36 cellular contexts compared by ENCODE assay signal in genomic region chr2:199440118-199440517, GRCh38. TPM values are rescaled to one million over a fixed set of nuclear protein-coding genes. Genes with fewer than 3 reads are reported as not detected.
"Had no signal": no experiment of that assay in that cellular context is flagged by ENCODE, and none has a peak within 500 bp of the region (broad histone marks: within the 10 kb centered on the region; RNA-seq: fewer than 3 reads in every experiment).

No MANE protein-coding gene starts in this region.

- H3K4me1 Mint-ChIP-seq: activated naive CD8-positive, alpha-beta T cell treated with anti-CD3 and anti-CD28 coated beads for 36 hours; mesothelial cell of epicardium; naive B cell; stimulated activated memory B cell treated with anti-CD40 and anti-IgM and Interleukin-4, amounts not matched to agents 10 μg/mL and 1 μg/mL and 100 μg/mL, for 72 hours; stimulated activated naive CD8-positive, alpha-beta T cell treated with anti-CD3 and anti-CD28 coated beads, Interleukin-15, amount 100 ng/mL, for 72 hours had no signal

- H3K4me1 ChIP-seq: adrenal gland, body of pancreas, gastrocnemius medialis, pancreas, psoas muscle, right atrium auricular region, thyroid gland, upper lobe of right lung had no signal

- H3K4me3 ChIP-seq: adrenal gland, body of pancreas, cardiac muscle cell, coronary artery, dorsolateral prefrontal cortex, gastrocnemius medialis, pancreas, psoas muscle, right atrium auricular region, smooth muscle cell, thyroid gland, upper lobe of right lung had no signal

- H3K27ac ChIP-seq: adrenal gland, body of pancreas, cardiac muscle cell, coronary artery, gastrocnemius medialis, pancreas, psoas muscle, right atrium auricular region, thyroid gland, upper lobe of right lung had no signal

- H3K36me3 Mint-ChIP-seq: activated naive CD8-positive, alpha-beta T cell treated with anti-CD3 and anti-CD28 coated beads for 36 hours; mesothelial cell of epicardium; naive B cell; stimulated activated memory B cell treated with anti-CD40 and anti-IgM and Interleukin-4, amounts not matched to agents 10 μg/mL and 1 μg/mL and 100 μg/mL, for 72 hours had no signal

- ATAC-seq: activated CD4-positive, CD25-positive, alpha-beta regulatory T cell treated with anti-CD3 and anti-CD28 coated beads, Interleukin-2, amount 50 U/mL, for 24 hours; body of pancreas; gastrocnemius medialis; left cardiac atrium; pancreas; psoas muscle; stimulated activated memory B cell treated with anti-CD40 and anti-IgM and Interleukin-4, amounts not matched to agents 10 μg/mL and 1 μg/mL and 100 μg/mL, for 72 hours; stimulated activated naive CD8-positive, alpha-beta T cell treated with anti-CD3 and anti-CD28 coated beads, Interleukin-15, amount 100 ng/mL, for 72 hours; upper lobe of right lung had no signal

- H3K9me3 ChIP-seq: adrenal gland, body of pancreas, gastrocnemius medialis, pancreas, psoas muscle, right atrium auricular region, thyroid gland, upper lobe of right lung had no signal

- DNase-seq: activated CD4-positive, alpha-beta T cell treated with anti-CD3 and anti-CD28 coated beads for 48 hours; activated CD4-positive, alpha-beta T cell treated with anti-CD3 and anti-CD28 coated beads, Interleukin-2, amount 50 U/mL, for 48 hours; activated CD8-positive, alpha-beta memory T cell treated with anti-CD3 and anti-CD28 coated beads for 24 hours; activated effector memory CD4-positive, alpha-beta T cell treated with anti-CD3 and anti-CD28 coated beads, Interleukin-2, amount 50 U/mL, for 16 hours; activated naive CD4-positive, alpha-beta T cell treated with anti-CD3 and anti-CD28 coated beads for 36 hours; activated naive CD8-positive, alpha-beta T cell treated with anti-CD3 and anti-CD28 coated beads for 36 hours; activated T-cell treated with anti-CD3 and anti-CD28 coated beads, Interleukin-2, amount 50 U/mL, for 1 hour; adrenal gland; aorta; body of pancreas; dorsolateral prefrontal cortex; effector memory CD4-positive, alpha-beta T cell; gastrocnemius medialis; glutamatergic neuron; left cardiac atrium; mammary epithelial cell; naive B cell; pancreas; psoas muscle; stimulated activated CD4-positive, alpha-beta T cell treated with anti-CD3 and anti-CD28 coated beads, Interleukin-1b, Interleukin-23, amount 100 ng/mL, for 48 hours; stimulated activated CD4-positive, alpha-beta T cell treated with anti-CD3 and anti-CD28 coated beads, Interleukin-4, amount 100 ng/mL, for 4 hours; stimulated activated CD8-positive, alpha-beta memory T cell treated with anti-CD3 and anti-CD28 coated beads, Interleukin-4, amount 100 ng/mL, for 48 hours; stimulated activated naive CD8-positive, alpha-beta T cell treated with anti-CD3 and anti-CD28 coated beads, Interleukin-15, amount 100 ng/mL, for 72 hours; substantia nigra; thyroid gland; upper lobe of right lung had no signal

- FAIRE-seq: keratinocyte, pancreas had no signal

- H3K4me3 Mint-ChIP-seq: activated naive CD4-positive, alpha-beta T cell treated with anti-CD3 and anti-CD28 coated beads for 36 hours; activated naive CD8-positive, alpha-beta T cell treated with anti-CD3 and anti-CD28 coated beads for 36 hours; activated T-helper 1 cell treated with anti-CD3 and anti-CD28 coated beads, Interleukin-12 subunit alpha, Interleukin-12 subunit beta, Interleukin-2, Interleukin-4 antibody, amounts not matched to agents 30 ng/mL and 10 ng/mL and 1 ng/mL, durations not matched to agents 14 hours and 24 hours and 36 hours; mesothelial cell of epicardium; naive B cell; stimulated activated memory B cell treated with anti-CD40 and anti-IgM and Interleukin-4, amounts not matched to agents 10 μg/mL and 1 μg/mL and 100 μg/mL, for 72 hours; stimulated activated naive CD8-positive, alpha-beta T cell treated with anti-CD3 and anti-CD28 coated beads, Interleukin-15, amount 100 ng/mL, for 72 hours; T-helper 2 cell treated with Interferon-gamma antibody and Interleukin-4, amounts not matched to agents 5 μg/mL and 100 μg/mL, for 36 hours had no signal

- H3K27me3 ChIP-seq: adrenal gland, body of pancreas, cardiac muscle cell, dorsolateral prefrontal cortex, gastrocnemius medialis, pancreas, right atrium auricular region, thyroid gland, upper lobe of right lung had no signal

- H3K36me3 ChIP-seq: adrenal gland, cardiac muscle cell, gastrocnemius medialis, pancreas, right atrium auricular region, thyroid gland, upper lobe of right lung had no signal

- H3K27ac Mint-ChIP-seq: activated naive CD4-positive, alpha-beta T cell treated with anti-CD3 and anti-CD28 coated beads for 36 hours; activated naive CD8-positive, alpha-beta T cell treated with anti-CD3 and anti-CD28 coated beads for 36 hours; activated T-helper 1 cell treated with anti-CD3 and anti-CD28 coated beads, Interleukin-12 subunit alpha, Interleukin-12 subunit beta, Interleukin-2, Interleukin-4 antibody, amounts not matched to agents 30 ng/mL and 10 ng/mL and 1 ng/mL, durations not matched to agents 14 hours and 24 hours and 36 hours; mesothelial cell of epicardium; naive B cell; stimulated activated memory B cell treated with anti-CD40 and anti-IgM and Interleukin-4, amounts not matched to agents 10 μg/mL and 1 μg/mL and 100 μg/mL, for 72 hours; stimulated activated naive CD8-positive, alpha-beta T cell treated with anti-CD3 and anti-CD28 coated beads, Interleukin-15, amount 100 ng/mL, for 72 hours; T-helper 2 cell treated with Interferon-gamma antibody and Interleukin-4, amounts not matched to agents 5 μg/mL and 100 μg/mL, for 36 hours had no signal

- H3K4me2 ChIP-seq: smooth muscle cell had no signal

- H3K9me3 Mint-ChIP-seq: activated naive CD4-positive, alpha-beta T cell treated with anti-CD3 and anti-CD28 coated beads for 36 hours; activated naive CD8-positive, alpha-beta T cell treated with anti-CD3 and anti-CD28 coated beads for 36 hours; activated T-helper 1 cell treated with anti-CD3 and anti-CD28 coated beads, Interleukin-12 subunit alpha, Interleukin-12 subunit beta, Interleukin-2, Interleukin-4 antibody, amounts not matched to agents 30 ng/mL and 10 ng/mL and 1 ng/mL, durations not matched to agents 14 hours and 24 hours and 36 hours; mesothelial cell of epicardium; naive B cell; stimulated activated memory B cell treated with anti-CD40 and anti-IgM and Interleukin-4, amounts not matched to agents 10 μg/mL and 1 μg/mL and 100 μg/mL, for 72 hours; stimulated activated naive CD8-positive, alpha-beta T cell treated with anti-CD3 and anti-CD28 coated beads, Interleukin-15, amount 100 ng/mL, for 72 hours; T-helper 2 cell treated with Interferon-gamma antibody and Interleukin-4, amounts not matched to agents 5 μg/mL and 100 μg/mL, for 36 hours had no signal

RNA-seq across cellular contexts. Expression of gene SATB2, which starts 17.6 kb away (rescaled TPM):
- total RNA-seq: activated T-helper 1 cell treated with anti-CD3 and anti-CD28 coated beads, Interleukin-12 subunit alpha, Interleukin-12 subunit beta, Interleukin-2, Interleukin-4 antibody, amounts not matched to agents 30 ng/mL and 10 ng/mL and 1 ng/mL, durations not matched to agents 14 hours and 24 hours and 36 hours had no signal
